In the genomic region with DNA sequence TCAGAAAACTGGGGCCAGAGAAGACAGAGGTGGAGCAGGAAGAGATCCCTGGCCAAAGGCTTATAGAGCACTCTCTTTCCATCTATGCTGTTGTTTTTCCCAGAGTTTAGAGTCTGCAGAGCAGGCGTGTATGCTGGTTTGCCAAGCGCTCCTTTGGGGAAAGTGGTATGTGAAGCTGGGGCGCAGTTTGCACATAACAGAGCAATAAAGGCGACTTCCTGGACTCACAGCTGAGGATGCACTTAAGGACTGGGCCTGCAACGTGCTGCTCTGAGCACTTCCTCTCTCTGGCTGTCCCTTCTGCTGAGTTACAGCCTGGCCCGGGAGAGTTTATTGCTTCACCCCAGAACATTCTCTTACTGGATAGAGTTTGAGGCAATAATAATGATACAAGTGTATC, we compare ENCODE assay signal across 10 cellular contexts. TPM values are rescaled to one million over a fixed set of nuclear protein-coding genes. Genes with fewer than 3 reads are reported as not detected.
DNase-seq lines count a peak whose midpoint lies in the region; ATAC-seq and TF ChIP-seq lines count a peak whose summit lies in the region.
"Had no signal": no experiment of that assay in that cellular context is flagged by ENCODE, and none has a peak within 500 bp of the region (broad histone marks: within the 10 kb centered on the region; RNA-seq: fewer than 3 reads in every experiment).

No MANE protein-coding gene starts in this region.

- no peaks in the 10 kb centered on the region for H3K79me1 ChIP-seq in mesenchymal stem cell (replicated peaks; ENCODE audit: low read length, poor library complexity, severe bottlenecking)

- H3K18ac ChIP-seq in mesenchymal stem cell (ENCODE audit: low read depth in 1 of 2, low read length in 2 of 2): no peak overlapping the region

- no peak overlapping the region for H3K23ac ChIP-seq in mesenchymal stem cell (ENCODE audit: low read length in 2 of 2)

- no peaks in the 10 kb centered on the region for H3K36me3 ChIP-seq in mesenchymal stem cell (ENCODE audit: control insufficient read depth in 1 of 2, insufficient read depth in 2 of 2, low read depth in 1 of 2, low read length in 2 of 2)
- H3K36me3 ChIP-seq in aorta (ENCODE audit: control insufficient read depth in 1 of 2, insufficient read depth in 2 of 2, low read length in 1 of 2): no peaks in the 10 kb centered on the region

- peaks cover 4 to 8% of the 10 kb centered on the region in 2 donors for H3K9me3 Mint-ChIP-seq in activated T-cell treated with anti-CD3 and anti-CD28 coated beads, Interleukin-2, amount 50 U/mL, for 72 hours
- H3K9me3 Mint-ChIP-seq in chondrocyte (ENCODE audit: low read depth): peaks cover 5% of the 10 kb centered on the region

- H3K27me3 ChIP-seq in mesenchymal stem cell (ENCODE audit: control insufficient read depth in 1 of 2, insufficient read depth in 1 of 2, low read length in 2 of 2): no peaks in the 10 kb centered on the region
- no peaks in the 10 kb centered on the region for H3K27me3 ChIP-seq in aorta (ENCODE audit: control insufficient read depth in 1 of 2, insufficient read depth in 2 of 2, low read length in 1 of 2)

- intact Hi-C loops in aorta (cut with DNase I): no loop called here

- H3K9me3 ChIP-seq in mesenchymal stem cell (ENCODE audit: control insufficient read depth, low read length) (peaks cover 11% of the 10 kb centered on the region), aorta (ENCODE audit: control insufficient read depth, low read length) (no peaks in the 10 kb centered on the region)

- peaks cover 7% of the 10 kb centered on the region for H3K4me1 Mint-ChIP-seq in activated T-cell treated with anti-CD3 and anti-CD28 coated beads, Interleukin-2, amount 50 U/mL, for 72 hours (ENCODE audit: low read depth)
- peaks cover 5% of the 10 kb centered on the region for H3K4me1 Mint-ChIP-seq in chondrocyte (ENCODE audit: low read depth)

- no peak overlapping the region for H2BK15ac ChIP-seq in mesenchymal stem cell (ENCODE audit: low read depth, poor library complexity, severe bottlenecking)

- TF ChIP-seq CTCF in chondrocyte (IDR thresholded peaks at IDR 0.05): no peak

- WGBS in mesenchymal stem cell: 2% methylated on average over 5 of the region's 6 CpGs
- 2 to 3% methylated on average over 6 of the region's 6 CpGs for WGBS in aorta, 2 donors

- no peak for ATAC-seq in activated T-cell treated with anti-CD3 and anti-CD28 coated beads, Interleukin-2, amount 50 U/mL, for 72 hours (replicated peaks in 1 of 2)
- peak; percentile 95 for ATAC-seq in aorta (ENCODE audit: low FRiP score)

- peak overlapping the region; percentile 31 for H3K27ac Mint-ChIP-seq in activated T-cell treated with anti-CD3 and anti-CD28 coated beads, Interleukin-2, amount 50 U/mL, for 72 hours
- H3K27ac Mint-ChIP-seq in chondrocyte (ENCODE audit: unreplicated experiment): peak overlapping the region; percentile 57

- no peak overlapping the region for H2AK5ac ChIP-seq in mesenchymal stem cell (ENCODE audit: low read length, severe bottlenecking)

- no peaks in the 10 kb centered on the region for H3K27me3 Mint-ChIP-seq in activated T-cell treated with anti-CD3 and anti-CD28 coated beads, Interleukin-2, amount 50 U/mL, for 72 hours (ENCODE audit: low read depth)
- no peaks in the 10 kb centered on the region for H3K27me3 Mint-ChIP-seq in chondrocyte (ENCODE audit: low read depth)

- H3K14ac ChIP-seq in mesenchymal stem cell (ENCODE audit: low read length in 2 of 2): no peak overlapping the region

- no peak overlapping the region for H4K91ac ChIP-seq in mesenchymal stem cell (ENCODE audit: low read length)

- no peak overlapping the region for H3K27ac ChIP-seq in mesenchymal stem cell (ENCODE audit: low read length, poor library complexity, severe bottlenecking)
- H3K27ac ChIP-seq in aorta (ENCODE audit: low read depth in 1 of 2, low read length in 2 of 2): peak overlapping the region; percentile 52 to 77

- H4K8ac ChIP-seq in mesenchymal stem cell (ENCODE audit: low read length): no peak overlapping the region

- no peak overlapping the region for H3K4me2 ChIP-seq in mesenchymal stem cell (ENCODE audit: low read length, poor library complexity, severe bottlenecking)

- H2AFZ ChIP-seq in mesenchymal stem cell (ENCODE audit: low read depth, low read length): no peak overlapping the region

- DNase-seq in activated T-cell treated with anti-CD3 and anti-CD28 coated beads, Interleukin-2, amount 50 U/mL, for 72 hours: no peak
- no peak for DNase-seq in activated T-cell treated with anti-CD3 and anti-CD28 coated beads, Interleukin-2, amount 50 U/mL, for 1 hour
- DNase-seq in chondrocyte (ENCODE audit: low spot score): no peak
- peak; percentile 78 for DNase-seq in mesenchymal stem cell
- DNase-seq in aorta: peak in 1 of 2 donors; percentile 78
- no peak for DNase-seq in activated CD4-positive, alpha-beta T cell treated with anti-CD3 and anti-CD28 coated beads for 4 hours
- DNase-seq in stimulated activated CD4-positive, alpha-beta T cell treated with anti-CD3 and anti-CD28 coated beads, Interleukin-15, amount 100 ng/mL, for 24 hours: no peak
- no peak for DNase-seq in NCI-H226
- DNase-seq: activated CD4-positive, alpha-beta T cell treated with anti-CD3 and anti-CD28 coated beads, Interleukin-2, amount 50 U/mL, for 48 hours; stimulated activated CD4-positive, alpha-beta T cell treated with anti-CD3 and anti-CD28 coated beads, Interleukin-4, amount 100 ng/mL, for 4 hours had no signal

- no peaks in the 10 kb centered on the region for H3K4me1 ChIP-seq in mesenchymal stem cell (ENCODE audit: control insufficient read depth, insufficient read depth, low read depth, low read length)
- peaks cover 0 to 3% of the 10 kb centered on the region in 2 donors for H3K4me1 ChIP-seq in aorta (ENCODE audit: control insufficient read depth in 1 of 2, insufficient read depth in 2 of 2, low read length in 2 of 2)

- no peak overlapping the region for H3K4me3 ChIP-seq in mesenchymal stem cell (ENCODE audit: insufficient read depth in 1 of 2, low read depth in 1 of 2, low read length in 2 of 2)
- H3K4me3 ChIP-seq in aorta (ENCODE audit: low read length in 2 of 2): no peak overlapping the region

- H3K4me3 Mint-ChIP-seq in activated T-cell treated with anti-CD3 and anti-CD28 coated beads, Interleukin-2, amount 50 U/mL, for 72 hours: no peak overlapping the region
- no peak overlapping the region for H3K4me3 Mint-ChIP-seq in chondrocyte (ENCODE audit: unreplicated experiment)

- no peak overlapping the region for H2BK5ac ChIP-seq in mesenchymal stem cell (ENCODE audit: low read depth, low read length, poor library complexity, severe bottlenecking)

- no peak overlapping the region for H2BK12ac ChIP-seq in mesenchymal stem cell (ENCODE audit: low read length in 2 of 2)

- H3K36me3 Mint-ChIP-seq in activated T-cell treated with anti-CD3 and anti-CD28 coated beads, Interleukin-2, amount 50 U/mL, for 72 hours (ENCODE audit: insufficient read depth in 2 of 2): peaks cover 4 to 6% of the 10 kb centered on the region in 2 donors
- H3K36me3 Mint-ChIP-seq in chondrocyte (ENCODE audit: low read depth): no peaks in the 10 kb centered on the region

- H2BK120ac ChIP-seq in mesenchymal stem cell (ENCODE audit: low read depth, low read length): no peak overlapping the region

- H3K4ac ChIP-seq in mesenchymal stem cell (ENCODE audit: low read depth in 1 of 2, low read length in 2 of 2): no peak overlapping the region

- H3K9ac ChIP-seq in mesenchymal stem cell (ENCODE audit: low read length): peak overlapping the region; percentile 59

RNA-seq across cellular contexts. Expression of gene THAP12, which starts 41.7 kb away (rescaled TPM):
- total RNA-seq in activated T-cell treated with anti-CD3 and anti-CD28 coated beads, Interleukin-2, amount 50 U/mL, for 72 hours: 10 to 100 TPM; 55.9 to 66.6 TPM
- total RNA-seq in chondrocyte (30.1 to 32.8 TPM (median 31.7 TPM) in 3 replicates), aorta (10 to 100 TPM; 36.7 to 41.0 TPM)
- polyA plus RNA-seq in mesenchymal stem cell (2013, experiment 1 of 2): 25.9 TPM
- 26.4 TPM for polyA plus RNA-seq in mesenchymal stem cell (2013, experiment 2 of 2)
- polyA plus RNA-seq in aorta: 10 to 100 TPM; 20.4 to 27.7 TPM

RNA-seq across cellular contexts. Expression of gene GVQW3, which starts 41.9 kb away (rescaled TPM):
- total RNA-seq in activated T-cell treated with anti-CD3 and anti-CD28 coated beads, Interleukin-2, amount 50 U/mL, for 72 hours: 1 to 10 TPM; 3.6 to 3.8 TPM
- 1.9 to 3.9 TPM (median 3.0 TPM) in 3 replicates for total RNA-seq in chondrocyte
- 0.99 TPM for polyA plus RNA-seq in mesenchymal stem cell (2013, experiment 1 of 2)
- polyA plus RNA-seq in mesenchymal stem cell (2013, experiment 2 of 2): 0.64 TPM
- 1 to 10 TPM; 1.9 to 3.7 TPM for total RNA-seq in aorta
- polyA plus RNA-seq in aorta: 1 to 10 TPM in 1 of 2 donors, under 1 TPM in 1; 0.50 to 2.0 TPM
